Comparison of ENCODE assay signal across 22 cellular contexts in the genomic region with DNA sequence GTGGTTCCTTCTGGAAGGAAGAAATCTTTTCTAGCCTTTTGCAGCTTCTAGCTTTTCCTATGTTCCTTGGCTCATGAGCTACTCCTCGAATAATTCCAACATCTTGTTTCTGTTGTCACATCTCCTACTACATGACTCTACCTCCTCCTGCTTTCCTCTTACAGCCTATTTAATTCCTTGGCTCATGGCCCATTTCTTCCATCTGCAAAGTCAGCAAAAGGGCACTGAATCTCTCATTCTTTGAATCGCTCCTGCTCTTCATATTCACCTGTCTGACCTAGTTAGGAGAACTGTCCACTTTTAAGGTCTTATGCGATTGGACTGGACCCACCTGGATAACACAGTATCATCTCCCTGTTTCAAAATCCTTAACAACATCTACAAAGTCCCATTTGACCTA. TPM values are rescaled to one million over a fixed set of nuclear protein-coding genes. Genes with fewer than 3 reads are reported as not detected.
DNase-seq lines count a peak whose midpoint lies in the region; ATAC-seq, FAIRE-seq and TF ChIP-seq lines count a peak whose summit lies in the region.
"Had no signal": no experiment of that assay in that cellular context is flagged by ENCODE, and none has a peak within 500 bp of the region (broad histone marks: within the 10 kb centered on the region; RNA-seq: fewer than 3 reads in every experiment).

No MANE protein-coding gene starts in this region.

- TF ChIP-seq POLR2A in A549 (IDR thresholded peaks at IDR 0.05; ENCODE audit: low read length) (no peak), K562 (conservative IDR thresholded peaks at IDR 0.05) (no peak)

- no peak overlapping the region for H3K9ac ChIP-seq in K562 (ENCODE audit: insufficient read depth in 1 of 2, low read depth in 2 of 2, low read length in 2 of 2)
- H3K9ac ChIP-seq: GM23248, KMS-11, SK-N-SH had no signal

- in situ Hi-C loops in K562 (cut with MboI), result no loop called here

- no peak for ATAC-seq in A549
- no peak for ATAC-seq in K562
- ATAC-seq: Panc1 had no signal

- H3K9me3 ChIP-seq in A549 (no peaks in the 10 kb centered on the region), K562 (replicated peaks; ENCODE audit: control insufficient read depth, insufficient read depth, low read depth, low read length) (no peaks in the 10 kb centered on the region)
- H3K9me3 ChIP-seq: SK-N-SH had no signal

- no peak overlapping the region for H3K4me2 ChIP-seq in A549
- H3K4me2 ChIP-seq in K562 (ENCODE audit: insufficient read depth, low read length), result no peak overlapping the region
- H3K4me2 ChIP-seq: KMS-11, SK-N-SH had no signal

- H3K9me1 ChIP-seq in K562 (ENCODE audit: control insufficient read depth, insufficient read depth, low read length), result no peaks in the 10 kb centered on the region

- TF ChIP-seq RAD21 in A549 (conservative IDR thresholded peaks at IDR 0.05 in 1 of 2, IDR thresholded peaks at IDR 0.05 in 1 of 2), result no peak
- TF ChIP-seq RAD21 in K562 (CRISPR knock-in tag; conservative IDR thresholded peaks at IDR 0.05 in 1 of 2, IDR thresholded peaks at IDR 0.05 in 1 of 2), result no peak

- H3K27me3 ChIP-seq in K562 (ENCODE audit: control insufficient read depth in 2 of 2, insufficient read depth in 2 of 2, low read length in 2 of 2), result no peaks in the 10 kb centered on the region

- intact Hi-C loops in K562 (cut with micrococcal nuclease), result no loop called here

- BruUV-seq in K562 (replicated peaks; lab: Mats Ljungman, UMichigan), result no TSS peak

- 42% methylated on average over 3 of the region's 3 CpGs for WGBS in A549 (ENCODE audit: missing lambda C conversion rate)
- 3% methylated on average over 3 of the region's 3 CpGs for WGBS in K562 (ENCODE audit: insufficient coverage, low coverage, missing lambda C conversion rate)

- H3K4me1 ChIP-seq in A549, result peaks cover 7% of the 10 kb centered on the region
- no peaks in the 10 kb centered on the region for H3K4me1 ChIP-seq in K562 (replicated peaks in 1 of 2; ENCODE audit: control insufficient read depth in 2 of 2, insufficient read depth in 2 of 2, low read length in 2 of 2)

- no peaks in the 10 kb centered on the region for H3K79me2 ChIP-seq in K562 (ENCODE audit: control insufficient read depth, insufficient read depth, low read length)

- no peak for TF ChIP-seq EP300 in A549 (IDR thresholded peaks at IDR 0.05)
- no peak for TF ChIP-seq EP300 in K562 (IDR thresholded peaks at IDR 0.05; ENCODE audit: low read length)

- H2AFZ ChIP-seq in K562 (ENCODE audit: low read depth, low read length), result no peak overlapping the region
- H2AFZ ChIP-seq: GM23248 had no signal

- no peaks in the 10 kb centered on the region for H3K36me3 ChIP-seq in K562 (ENCODE audit: control insufficient read depth, insufficient read depth, low read length)

- DNase-seq in DMS79 treated with DMSO at 0.1 percent for 48 hours (lab: John Stamatoyannopoulos, UW) (peak; percentile 53), DMS79 (lab: John Stamatoyannopoulos, UW) (no peak), A549 (ENCODE audit: low read depth in 1 of 2, low spot score in 1 of 2) (no peak), NCI-H1105 treated with DMSO at 0.1 percent for 48 hours (lab: John Stamatoyannopoulos, UW) (peak; percentile 23), K562 (ENCODE audit: extremely low read depth in 1 of 4, low spot score in 3 of 4) (no peak), NCI-H2227 treated with DMSO at 0.1 percent for 48 hours (lab: John Stamatoyannopoulos, UW) (no peak)
- no peak for DNase-seq in activated T-cell treated with anti-CD3 and anti-CD28 coated beads, Interleukin-2, amount 50 U/mL, for 48 hours
- DNase-seq: 8988T; Calu3; CD8-positive, alpha-beta memory T cell; DMS53; GM23248; H9; HFFc6; NCI-H1694; NCI-H748 treated with DMSO at 0.1 percent for 48 hours; SIG-M5; SK-N-SH; T-helper 2 cell had no signal

- TF ChIP-seq CTCF in A549 (IDR thresholded peaks at IDR 0.05) (no peak), K562 (IDR thresholded peaks at IDR 0.05 in 2 of 3, conservative IDR thresholded peaks at IDR 0.05 in 1 of 3; ENCODE audit: insufficient read depth in 2 of 3, low read depth in 1 of 3, low read length in 3 of 3) (no peak)

- POLR2A ChIA-PET in A549 (lab: Yijun Ruan, JAX) (no interaction called here), K562 (lab: Yijun Ruan, JAX) (no interaction called here)

- FAIRE-seq in A549 (lab: Jason Lieb, UNC) (no peak), K562 (lab: Jason Lieb, UNC) (no peak)

- H4K20me1 ChIP-seq in K562 (replicated peaks; ENCODE audit: control insufficient read depth, insufficient read depth, low read length), result no peaks in the 10 kb centered on the region

- H3K4me3 ChIP-seq in A549 (no peak overlapping the region), K562 (no peak overlapping the region)
- H3K4me3 ChIP-seq: GM23248 had no signal

- CTCF ChIA-PET in A549 (lab: Yijun Ruan, JAX) (no interaction called here), K562 (lab: Yijun Ruan, JAX; ENCODE audit: low intra/inter-chr PET ratio) (no interaction called here)

- H3K27ac ChIP-seq in A549, result no peak overlapping the region
- H3K27ac ChIP-seq in K562 (ENCODE audit: extremely low read depth, low read depth, low read length), result no peak overlapping the region
- H3K27ac ChIP-seq: C4-2B, GM23248, KMS-11 had no signal

TF ChIP-seq in A549, 52 proteins besides CTCF, POLR2A, EP300 and RAD21:
- TF ChIP-seq MAFK (IDR thresholded peaks at IDR 0.05; ENCODE audit: partially characterized antibody) (peak; percentile 72), NPAS2 (CRISPR knock-in tag; IDR thresholded peaks at IDR 0.05; ENCODE audit: borderline replicate concordance) (no peak)
- TF ChIP-seq, protein P1, sequence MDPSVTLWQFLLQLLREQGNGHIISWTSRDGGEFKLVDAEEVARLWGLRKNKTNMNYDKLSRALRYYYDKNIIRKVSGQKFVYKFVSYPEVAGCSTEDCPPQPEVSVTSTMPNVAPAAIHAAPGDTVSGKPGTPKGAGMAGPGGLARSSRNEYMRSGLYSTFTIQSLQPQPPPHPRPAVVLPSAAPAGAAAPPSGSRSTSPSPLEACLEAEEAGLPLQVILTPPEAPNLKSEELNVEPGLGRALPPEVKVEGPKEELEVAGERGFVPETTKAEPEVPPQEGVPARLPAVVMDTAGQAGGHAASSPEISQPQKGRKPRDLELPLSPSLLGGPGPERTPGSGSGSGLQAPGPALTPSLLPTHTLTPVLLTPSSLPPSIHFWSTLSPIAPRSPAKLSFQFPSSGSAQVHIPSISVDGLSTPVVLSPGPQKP (IDR thresholded peaks at IDR 0.05; ENCODE audit: low read depth, low read length), result no peak

TF ChIP-seq in K562, 482 proteins besides CTCF, POLR2A, EP300 and RAD21:
- 0 out of 2 replicates have a peak, but pooled peaks have one; percentile 11 for TF ChIP-seq ZNF316 (IDR thresholded peaks at IDR 0.05)
- no peak for TF ChIP-seq ZNF184 (CRISPR knock-in tag; IDR thresholded peaks at IDR 0.05)
- no peak for TF ChIP-seq SMC3 (conservative IDR thresholded peaks at IDR 0.05; ENCODE audit: insufficient read depth, low read depth, low read length)

RNA-seq across cellular contexts. Expression of a gene that starts 15.8 kb away (rescaled TPM):
- 7.6 and 7.8 TPM in 2 replicates for polyA plus RNA-seq in A549 (2011; rRNA removed)
- 1.8 and 2.1 TPM in 2 replicates for polyA plus RNA-seq in A549 (2012; cell fraction: cytosol; rRNA removed)
- 1.9 and 2.5 TPM in 2 replicates for polyA plus RNA-seq in A549 (2012; cell fraction: nucleus; rRNA removed)
- polyA plus RNA-seq in A549 (2017; fragmentation: RNase III; extraction: RNeasy Plus Mini Kit Qiagen cat#74134 plus additional on column Dnase treatment), result 2.9 to 3.5 TPM (median 3.0 TPM) in 3 replicates
- 15.5 and 19.8 TPM in 2 replicates for polyA minus RNA-seq in A549 (2011; rRNA and poly(A)+ RNA removed)
- total RNA-seq in K562 (2011; cell fraction: chromatin; rRNA removed; ENCODE audit: low replicate concordance), result 0.44 and 0.51 TPM in 2 replicates
- 0.39 TPM in 1 of 2 replicates, not detected in the other for total RNA-seq in K562 (2011; cell fraction: nucleolus; rRNA removed)
- 0.22 TPM in 1 of 2 replicates, not detected in the other for total RNA-seq in K562 (2011; cell fraction: nucleoplasm; rRNA removed)
- not detected in 2 replicates for total RNA-seq in K562 (2014; rRNA removed)
- 0.10 and 0.15 TPM in 2 replicates for total RNA-seq in K562 (2014; rRNA removed; fragmentation: Illumina TruSeq; extraction: Trizol)
- total RNA-seq in K562 (2015; rRNA removed; fragmentation: Illumina TruSeq; extraction: Trizol), result 0.08 and 0.11 TPM in 2 replicates
- 0.16 TPM in 2 replicates for total RNA-seq in K562 (2021)
- polyA plus RNA-seq in K562 (2011; rRNA removed), result 0.08 TPM in 1 of 2 replicates, not detected in the other
- polyA plus RNA-seq in K562 (2011; cell fraction: cytosol; rRNA removed), result 0.01 TPM in 2 replicates
- polyA plus RNA-seq in K562 (2011; cell fraction: nucleus; rRNA removed), result 0.09 TPM in 1 of 2 replicates, not detected in the other
- 0.13 and 1.1 TPM in 2 replicates for polyA plus RNA-seq in K562 (2012)
- polyA plus RNA-seq in K562 (2014; fragmentation: Illumina TruSeq; extraction: Trizol), result 0.10 and 0.15 TPM in 2 replicates
- polyA plus RNA-seq in K562 (2014; fragmentation: Nextera tagmentation; extraction: Ambion mirVana), result under 1 TPM; 0.04 to 0.25 TPM
- polyA plus RNA-seq in K562 (2014; rRNA removed), result 0.16 and 0.19 TPM in 2 replicates
- 0.18 TPM in 1 of 2 replicates, not detected in the other for polyA minus RNA-seq in K562 (2011; rRNA and poly(A)+ RNA removed)
- polyA minus RNA-seq in K562 (2011; cell fraction: cytosol; rRNA and poly(A)+ RNA removed), result not detected in 2 replicates
- not detected in 2 replicates for polyA minus RNA-seq in K562 (2011; cell fraction: nucleus; rRNA and poly(A)+ RNA removed)
- total RNA-seq: CD8-positive, alpha-beta memory T cell had no signal
- polyA plus RNA-seq: CD8-positive, alpha-beta memory T cell had no signal

Comparison
In these comparisons a context has a peak if more than half of its experiments do, and no peak if none do; other contexts are left out.
1. DNase-seq: peak in DMS79 treated with DMSO at 0.1 percent for 48 hours (single experiment) and NCI-H1105 treated with DMSO at 0.1 percent for 48 hours (single experiment); none in DMS79 (single experiment), A549 (0 of 2), K562 (0 of 4), activated T-cell treated with anti-CD3 and anti-CD28 coated beads, Interleukin-2, amount 50 U/mL, for 48 hours (0 of 2) and NCI-H2227 treated with DMSO at 0.1 percent for 48 hours (single experiment).